Comparison of ENCODE assay signal across 8 cellular contexts in the genomic region with DNA sequence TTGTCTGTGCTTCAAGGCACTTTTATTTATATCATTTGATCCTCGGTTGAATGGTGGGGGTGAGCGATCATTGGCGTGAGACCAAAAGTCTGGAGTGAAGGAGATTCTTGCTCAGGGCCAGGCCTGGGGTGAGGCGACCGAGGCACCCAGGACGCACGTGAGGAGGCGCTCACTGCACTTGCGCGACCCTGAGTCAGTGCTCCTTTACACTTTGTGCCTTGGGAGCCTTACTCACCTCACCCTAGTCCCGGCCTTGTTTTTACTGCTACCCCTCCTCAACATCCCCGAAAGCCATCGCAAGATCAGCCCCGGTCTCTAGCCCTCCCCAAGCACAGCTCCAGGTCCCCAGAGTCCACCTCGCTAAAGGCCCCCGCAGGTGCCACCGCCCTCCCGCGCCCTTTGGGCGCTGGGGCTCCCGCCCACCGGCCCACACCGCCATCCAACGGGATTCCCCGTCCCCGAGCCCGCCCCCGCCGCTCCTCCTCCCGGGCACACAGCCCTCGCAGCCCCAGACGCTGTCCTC. TPM values are rescaled to one million over a fixed set of nuclear protein-coding genes. Genes with fewer than 3 reads are reported as not detected.
A peak's percentile ranks its signal among the peaks of the same experiment; 100 is the strongest.
DNase-seq lines count a peak whose midpoint lies in the region; ATAC-seq and TF ChIP-seq lines count a peak whose summit lies in the region.

No MANE protein-coding gene starts in this region.

- TF ChIP-seq CTCF in KMS-11 (conservative IDR thresholded peaks at IDR 0.05; ENCODE audit: low read depth, low read length) = no peak

- H3K36me3 ChIP-seq in KMS-11 (ENCODE audit: insufficient read depth) = no peaks in the 10 kb centered on the region
- no peaks in the 10 kb centered on the region for H3K36me3 ChIP-seq in iPS-18a (ENCODE audit: control insufficient read depth, low read depth, low read length)

- H3K9ac ChIP-seq in KMS-11 = peak overlapping the region; percentile 69; the same call in 1 of the 2 replicates
- peak overlapping the region; percentile 67 for H3K9ac ChIP-seq in iPS-18a (ENCODE audit: low read length)

- no peaks in the 10 kb centered on the region for H3K9me3 Mint-ChIP-seq in T-cell

- H3K79me2 ChIP-seq in KMS-11 (ENCODE audit: insufficient read depth, low read depth) = peaks cover 36% of the 10 kb centered on the region

- ATAC-seq in GM21723 (IDR thresholded peaks at IDR 0.05; ENCODE audit: unreplicated experiment) (peak; percentile 51), T-cell (replicated peaks in 1 of 4) (peak; percentile 68 to 74 (median 70))

- peak overlapping the region; percentile 60 for H3K4me2 ChIP-seq in KMS-11

- H2AFZ ChIP-seq in KMS-11 (ENCODE audit: low read depth) = peak overlapping the region; percentile 90

- POLR2A ChIA-PET in T-cell (lab: Charles Lee) = no interaction called here

- H3K4me3 Mint-ChIP-seq in T-cell = peak overlapping the region; percentile 85 to 97 (median 92)

- peak overlapping the region; percentile 71 for H3K27ac ChIP-seq in KMS-11
- peak overlapping the region; percentile 21 for H3K27ac ChIP-seq in iPS-18a (ENCODE audit: low read length)
- peak overlapping the region; percentile 71 to 97 (median 91) for H3K27ac ChIP-seq in skin epidermis

- H3K27me3 ChIP-seq in KMS-11 (ENCODE audit: insufficient read depth, low read depth) = no peaks in the 10 kb centered on the region; the same call in 1 of the 2 replicates
- peaks cover 28% of the 10 kb centered on the region for H3K27me3 ChIP-seq in iPS-18a (ENCODE audit: control insufficient read depth, insufficient read depth, low read length)

- peaks cover 4% of the 10 kb centered on the region for H3K9me3 ChIP-seq in iPS-18a (ENCODE audit: control insufficient read depth, low read depth, low read length)

- H3K4me1 ChIP-seq in KMS-11 (ENCODE audit: low read depth, poor library complexity, severe bottlenecking) (peaks cover 33% of the 10 kb centered on the region), iPS-18a (ENCODE audit: control insufficient read depth, low read depth, low read length) (peaks cover 16% of the 10 kb centered on the region)

- H3K4me3 ChIP-seq in KMS-11 (IDR thresholded peaks at IDR 0.05; ENCODE audit: insufficient read depth, low read depth, low read length) (no peak overlapping the region), iPS-18a (ENCODE audit: low read length) (peak overlapping the region; percentile 72), skin epidermis (peak overlapping the region; percentile 68 to 86 (median 71))

- peaks cover 27 to 33% (median 27%) of the 10 kb centered on the region in 3 donors for H3K4me1 Mint-ChIP-seq in T-cell

- H3K27ac Mint-ChIP-seq in T-cell = peak overlapping the region; percentile 94 to 97

- peak; percentile 81 for DNase-seq in ELF-1 (ENCODE audit: low read depth, low spot score)
- DNase-seq in T-cell = peak in 28 of 34 experiments; percentile 20 to 71 (median 52)
- DNase-seq in astrocyte of the hippocampus (ENCODE audit: low read depth, low spot score) = peak; percentile 60
- DNase-seq in cortex of kidney (lab: John Stamatoyannopoulos, UW) = no peak

- CTCF ChIA-PET in T-cell (lab: Charles Lee) = no interaction called here

- H4K20me1 ChIP-seq in KMS-11 (ENCODE audit: insufficient read depth) = no peaks in the 10 kb centered on the region

- H3K27me3 Mint-ChIP-seq in T-cell = peaks cover 9 to 10% of the 10 kb centered on the region in 2 donors

- no peaks in the 10 kb centered on the region for H3K36me3 Mint-ChIP-seq in T-cell

RNA-seq across cellular contexts. Expression of a gene that starts 0.5 kb away (rescaled TPM):
- total RNA-seq in T-cell = 100 to 1,000 TPM in 4 of 5 donors, 10 to 100 TPM in 1; 87.1 to 161 (median 146) TPM

RNA-seq across cellular contexts. Expression of a gene that starts 16.7 kb away (rescaled TPM):
- total RNA-seq in T-cell = not detected

RNA-seq across cellular contexts. Expression of a gene that starts 28.9 kb away (rescaled TPM):
- total RNA-seq in T-cell = 10 to 100 TPM; 34.7 to 42.5 (median 38.7) TPM

RNA-seq across cellular contexts. Expression of a gene that starts 36.1 kb away (rescaled TPM):
- total RNA-seq in T-cell = 1 to 10 TPM in 1 of 5 donors, under 1 TPM in 3, not detected in 1; 0.38 to 1.3 (median 0.60) TPM

RNA-seq across cellular contexts. Expression of a gene that starts 54.2 kb away (rescaled TPM):
- 10 to 100 TPM in 4 of 5 donors, 1 to 10 TPM in 1; 7.9 to 32.4 (median 29.8) TPM for total RNA-seq in T-cell

Comparison
In these comparisons a context has a peak if more than half of its experiments do, and no peak if none do; other contexts are left out.
1. H3K27ac ChIP-seq: peak in every context shown above with its lines; median percentile 91 in skin epidermis; 71 in KMS-11; 21 in iPS-18a.